In the genomic region with DNA sequence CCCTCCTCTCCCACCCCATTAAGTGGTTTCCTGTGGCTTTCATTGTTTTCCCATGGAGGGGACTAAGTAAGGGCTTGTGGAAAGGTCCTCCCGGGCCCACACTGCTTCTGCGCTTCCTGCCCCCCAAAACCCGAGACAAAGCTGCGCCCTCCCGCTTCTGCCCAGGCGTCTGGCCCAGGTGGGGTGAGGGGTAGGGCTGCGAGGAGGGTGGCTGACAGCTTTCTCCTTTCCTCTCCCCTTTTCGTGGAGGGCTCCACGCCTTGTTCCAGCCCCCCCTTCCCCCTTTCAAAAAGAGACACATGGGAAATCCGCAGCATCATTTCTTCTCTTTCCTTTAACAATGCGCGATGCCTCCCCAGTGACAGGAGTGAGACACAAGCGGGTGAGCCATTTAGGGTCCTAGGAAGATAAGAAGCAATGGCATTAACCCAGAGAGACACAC, we compare ENCODE assay signal across 8 cellular contexts.
A peak's percentile ranks its signal among the peaks of the same experiment; 100 is the strongest.
DNase-seq lines count a peak whose midpoint lies in the region; ATAC-seq and TF ChIP-seq lines count a peak whose summit lies in the region.

No MANE protein-coding gene starts in this region.

- TF ChIP-seq CTCF in Loucy (conservative IDR thresholded peaks at IDR 0.05; ENCODE audit: low read length) = no peak

- H2AFZ ChIP-seq in Loucy (ENCODE audit: low read length) = peak overlapping the region; percentile 100

- ATAC-seq in GM21737 (IDR thresholded peaks at IDR 0.05; ENCODE audit: unreplicated experiment) = peak; percentile 28

- peak overlapping the region; percentile 97 for H3K4me2 ChIP-seq in Loucy (ENCODE audit: low read depth, low read length, poor library complexity, severe bottlenecking)

- peak overlapping the region; percentile 81 for H3K9ac ChIP-seq in Loucy (ENCODE audit: low read depth, low read length, poor library complexity, severe bottlenecking)

- H3K4me3 ChIP-seq in GM08714 (ENCODE audit: low read length) (peak overlapping the region; percentile 89), Loucy (ENCODE audit: low read length, poor library complexity, severe bottlenecking) (peak overlapping the region; percentile 85)

- DNase-seq in activated T-helper 1 cell treated with Interleukin-2 at 50 U/mL for 16 hours (ENCODE audit: low read depth) (peak; percentile 1), foreskin melanocyte (peak; percentile 37), nucleus accumbens (lab: John Stamatoyannopoulos, UW) (peak in 33 of 56 donors; percentile 12 to 82 (median 58)), NCI-H446 (lab: John Stamatoyannopoulos, UW) (no peak), NOMO-1 treated with dmso at 0.1 percent for 144 hours (lab: John Stamatoyannopoulos, UW; ENCODE audit: unreplicated experiment) (no peak)

- H3K79me2 ChIP-seq in Loucy (ENCODE audit: insufficient read depth, low read length) = peaks cover 56% of the 10 kb centered on the region

- H3K36me3 ChIP-seq in Loucy (ENCODE audit: insufficient read depth, low read length) = no peaks in the 10 kb centered on the region

- no peaks in the 10 kb centered on the region for H3K9me2 ChIP-seq in Loucy (replicated peaks; ENCODE audit: low read depth, low read length)

- no peaks in the 10 kb centered on the region for H3F3A ChIP-seq in Loucy (ENCODE audit: low read depth)

- H3K4me1 ChIP-seq in Loucy (ENCODE audit: insufficient read depth, low read length, poor library complexity, severe bottlenecking) = peaks cover 46% of the 10 kb centered on the region

- no peaks in the 10 kb centered on the region for H3K27me3 ChIP-seq in Loucy (ENCODE audit: insufficient read depth, low read length, poor library complexity, severe bottlenecking)

- peaks cover 31% of the 10 kb centered on the region for H4K20me1 ChIP-seq in Loucy (ENCODE audit: insufficient read depth, low read length, poor library complexity, severe bottlenecking)

- H3K9me3 ChIP-seq in Loucy (ENCODE audit: insufficient read depth, low read depth, low read length) = no peaks in the 10 kb centered on the region

Comparison
In these comparisons a context has a peak if more than half of its experiments do, and no peak if none do; other contexts are left out.
1. DNase-seq: peak in activated T-helper 1 cell treated with Interleukin-2 at 50 U/mL for 16 hours (single experiment), foreskin melanocyte (single experiment) and nucleus accumbens (33 of 56); none in NCI-H446 (0 of 2) and NOMO-1 treated with dmso at 0.1 percent for 144 hours (single experiment).